ENCODE assay signal across 10 cellular contexts in the genomic region with DNA sequence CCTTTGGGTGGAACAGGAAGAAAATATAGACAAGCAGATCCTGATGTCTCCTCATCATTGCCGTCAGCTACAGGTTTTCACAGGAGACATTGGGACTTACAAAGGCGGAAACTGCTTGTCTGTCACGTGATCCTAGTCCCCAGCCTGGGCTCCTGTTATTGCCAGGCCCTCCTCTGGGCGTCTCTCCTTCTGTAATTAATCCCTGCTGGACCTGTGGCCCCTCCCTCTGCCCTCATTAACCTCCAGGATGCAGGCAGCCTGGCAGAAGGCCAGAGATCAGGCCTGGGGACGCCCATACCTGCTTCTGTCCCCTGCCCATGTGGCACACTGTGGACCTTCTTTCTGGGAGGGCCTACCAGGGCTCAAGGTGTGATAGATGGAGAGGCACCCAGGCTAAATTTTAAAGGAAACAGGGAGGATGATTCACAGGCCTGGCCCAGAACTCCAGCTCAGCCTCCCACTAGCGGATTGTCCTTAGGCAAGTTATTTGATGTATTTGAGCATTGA. TPM values are rescaled to one million over a fixed set of nuclear protein-coding genes. Genes with fewer than 3 reads are reported as not detected.
DNase-seq lines count a peak whose midpoint lies in the region; ATAC-seq, FAIRE-seq and TF ChIP-seq lines count a peak whose summit lies in the region.
"Had no signal": no experiment of that assay in that cellular context is flagged by ENCODE, and none has a peak within 500 bp of the region (broad histone marks: within the 10 kb centered on the region; RNA-seq: fewer than 3 reads in every experiment).

No MANE protein-coding gene starts in this region.

- no peak overlapping the region for H3K23ac ChIP-seq in H1 (ENCODE audit: insufficient read length)

- H4K20me1 ChIP-seq in SK-N-SH (ENCODE audit: insufficient read depth), result peaks cover 4% of the 10 kb centered on the region; the same call in 1 of the 2 replicates
- no peaks in the 10 kb centered on the region for H4K20me1 ChIP-seq in H1 (replicated peaks in 1 of 2; ENCODE audit: control insufficient read depth in 1 of 2, insufficient read depth in 2 of 2, low read length in 2 of 2)

- H4K91ac ChIP-seq in H1 (replicated peaks; ENCODE audit: insufficient read length, low read length), result peak overlapping the region; percentile 75

- H3F3A ChIP-seq in SK-N-SH (replicated peaks; ENCODE audit: insufficient read depth), result peaks cover 29% of the 10 kb centered on the region

- peak; percentile 28 for FAIRE-seq in H1 (lab: Jason Lieb, UNC)
- FAIRE-seq: colon had no signal

- H3K4me3 ChIP-seq in SK-N-SH (ENCODE audit: low read depth in 2 of 2, low read length in 1 of 2) (no peak overlapping the region), H1 (ENCODE audit: extremely low read depth in 1 of 4, insufficient read depth in 2 of 4, low read depth in 3 of 4, low read length in 4 of 4) (no peak overlapping the region)

- TF ChIP-seq POLR2A in H1 (IDR thresholded peaks at IDR 0.05; ENCODE audit: control extremely low read depth in 1 of 2, low read depth in 2 of 2, low read length in 2 of 2), result no peak

- H3K56ac ChIP-seq in H1 (replicated peaks; ENCODE audit: insufficient read length, low read depth, low read length), result no peak overlapping the region

- H3K18ac ChIP-seq in H1 (ENCODE audit: extremely low read depth, low read length), result peak overlapping the region; percentile 81

- peak; percentile 79 for DNase-seq in SK-N-SH
- DNase-seq in NCI-H748 treated with DMSO at 0.1 percent for 48 hours (lab: John Stamatoyannopoulos, UW), result peak; percentile 74
- DNase-seq in H1 (ENCODE audit: low read depth in 1 of 2, low spot score in 2 of 2), result peak in 1 of 2 experiments; percentile 68
- DNase-seq in retina, result peak; percentile 39
- DNase-seq in DMS53 treated with DMSO at 0.1 percent for 48 hours (lab: John Stamatoyannopoulos, UW; ENCODE audit: unreplicated experiment), result no peak

- POLR2A ChIA-PET in SK-N-SH (lab: Yijun Ruan, JAX), result no interaction called here
- POLR2A ChIA-PET in H1 (lab: Charles Lee; ENCODE audit: partially characterized antibody), result interaction anchor here (1.1 kb wide), 1 partner anchor 89 kb away, joined by 5 read pairs; a partner anchor contains a TSS

- CTCF ChIA-PET in SK-N-SH (lab: Yijun Ruan, JAX), result interaction anchor here (1.1 to 8.4 kb wide), 3 partner anchors 11 to 30 kb away, joined by 3 to 45 read pairs (median 20); a partner anchor contains a TSS
- CTCF ChIA-PET in H1 (lab: Charles Lee; ENCODE audit: partially characterized antibody), result interaction anchor here (0.6 to 10.2 kb wide), 6 partner anchors 10 to 1008 kb away, joined by 3 to 165 read pairs (median 6); a partner anchor contains a TSS

- H3K9me2 ChIP-seq in SK-N-SH, result no peaks in the 10 kb centered on the region

- peaks cover 24% of the 10 kb centered on the region for H3K79me2 ChIP-seq in SK-N-SH (ENCODE audit: insufficient read depth)
- no peaks in the 10 kb centered on the region for H3K79me2 ChIP-seq in H1 (ENCODE audit: control insufficient read depth in 1 of 2, insufficient read depth in 2 of 2, low read length in 2 of 2)

- H3K4ac ChIP-seq in H1 (replicated peaks; ENCODE audit: insufficient read length, low read depth, low read length), result peak overlapping the region; percentile 87

- 61% methylated on average over 6 of the region's 6 CpGs for WGBS in SK-N-SH (ENCODE audit: low lambda C conversion rate)
- WGBS in H1 (ENCODE audit: extremely low coverage in 1 of 2, insufficient coverage in 1 of 2, insufficient read length in 1 of 2, insufficient replicate concordance in 2 of 2, low coverage in 1 of 2, low lambda C conversion rate in 2 of 2, missing lambda C conversion rate in 1 of 2), 2 experiments, result 39% methylated on average over 6 of the region's 6 CpGs; no CpG with 5 or more reads in 1 of the 2 experiments

- no peak for ATAC-seq in SK-N-SH treated with all-trans-retinoic acid at 6 μM for 48 hours
- ATAC-seq in GM19035 (IDR thresholded peaks at IDR 0.05; ENCODE audit: unreplicated experiment), result no peak
- ATAC-seq in GM18511 (IDR thresholded peaks at IDR 0.05; ENCODE audit: unreplicated experiment), result no peak

- no peak overlapping the region for H2BK120ac ChIP-seq in H1 (replicated peaks; ENCODE audit: low read depth, low read length)

- no peaks in the 10 kb centered on the region for H3K9me3 ChIP-seq in SK-N-SH
- H3K9me3 ChIP-seq in H1 (ENCODE audit: insufficient read depth in 2 of 2, low read depth in 1 of 2, low read length in 1 of 2), result no peaks in the 10 kb centered on the region

- H2BK15ac ChIP-seq in H1 (ENCODE audit: low read length), result peak overlapping the region; percentile 25; the same call in 1 of the 2 replicates

- H3K27me3 ChIP-seq in SK-N-SH (ENCODE audit: insufficient read depth) (no peaks in the 10 kb centered on the region), H1 (replicated peaks in 1 of 4; ENCODE audit: control insufficient read depth in 3 of 4, extremely low read depth in 1 of 4, insufficient read depth in 3 of 4, low read length in 3 of 4) (peaks cover 0 to 19% (median 6%) of the 10 kb centered on the region in 4 experiments; a peak in 5 of 7 replicates)

- H3K9ac ChIP-seq in SK-N-SH, result no peak overlapping the region
- H3K9ac ChIP-seq in H1 (replicated peaks in 1 of 4; ENCODE audit: extremely low read depth in 1 of 4, low read depth in 3 of 4, low read length in 3 of 4), result no peak overlapping the region

- H3K27ac ChIP-seq in SK-N-SH (ENCODE audit: low read depth in 2 of 2, low read length in 1 of 2) (peak overlapping the region; percentile 31 to 44; a peak in 3 of 4 replicates), H1 (ENCODE audit: low read depth, low read length) (no peak overlapping the region)

- H3K36me3 ChIP-seq in SK-N-SH (replicated peaks in 1 of 2; ENCODE audit: control insufficient read depth in 1 of 2, insufficient read depth in 2 of 2, low read length in 1 of 2), result peaks cover 4 to 11% of the 10 kb centered on the region in 2 experiments
- no peaks in the 10 kb centered on the region for H3K36me3 ChIP-seq in H1 (ENCODE audit: control insufficient read depth in 2 of 4, insufficient read depth in 4 of 4, low read length in 3 of 4)

- peak overlapping the region; percentile 5 for H4K5ac ChIP-seq in H1 (ENCODE audit: insufficient read length, low read depth, low read length)

- H2BK5ac ChIP-seq in H1 (ENCODE audit: low read depth, low read length), result no peak overlapping the region

- H2AFZ ChIP-seq in SK-N-SH (ENCODE audit: low read depth), result peak overlapping the region; percentile 20; the same call in 1 of the 2 replicates
- H2AFZ ChIP-seq in H1 (ENCODE audit: low read length), result peak overlapping the region; percentile 90; the same call in 1 of the 2 replicates

- no peak overlapping the region for H3K14ac ChIP-seq in H1 (ENCODE audit: insufficient read length)

- H3K4me1 ChIP-seq in SK-N-SH (ENCODE audit: control insufficient read depth in 1 of 2, insufficient read depth in 2 of 2, low read depth in 1 of 2, low read length in 1 of 2) (peaks cover 5 to 42% of the 10 kb centered on the region in 2 experiments; a peak in 3 of 4 replicates), H1 (replicated peaks in 1 of 4; ENCODE audit: control insufficient read depth in 3 of 4, insufficient read depth in 4 of 4, low read length in 3 of 4) (peaks cover 11 to 31% (median 20%) of the 10 kb centered on the region in 4 experiments)

- H2BK20ac ChIP-seq in H1 (ENCODE audit: low read length), result 0 out of 2 replicates have a peak overlapping the region, but pooled peaks have one; percentile 69

- H3K4me2 ChIP-seq in SK-N-SH (no peak overlapping the region), H1 (ENCODE audit: insufficient read depth in 1 of 2, low read depth in 2 of 2, low read length in 2 of 2) (no peak overlapping the region; a peak in 1 of 4 replicates)

- H3K79me1 ChIP-seq in H1 (ENCODE audit: low read depth, low read length), result no peaks in the 10 kb centered on the region

- H3K23me2 ChIP-seq in H1 (ENCODE audit: low read depth, low read length), result no peaks in the 10 kb centered on the region; the same call in 1 of the 2 replicates

- no peak overlapping the region; the same call in 1 of the 2 replicates for H2BK12ac ChIP-seq in H1 (ENCODE audit: low read depth, low read length)

- H2AK5ac ChIP-seq in H1 (ENCODE audit: low read depth, low read length), result no peak overlapping the region; the same call in 1 of the 2 replicates

- TF ChIP-seq CTCF in SK-N-SH (IDR thresholded peaks at IDR 0.05), result no peak
- TF ChIP-seq CTCF in H1 (IDR thresholded peaks at IDR 0.05; ENCODE audit: control extremely low read depth in 1 of 3, insufficient read depth in 1 of 3, low read depth in 1 of 3, low read length in 3 of 3), result peak in 2 of 3 experiments; percentile 20 to 33; a peak in 2 of 4 replicates

- no peak overlapping the region for H4K8ac ChIP-seq in H1 (ENCODE audit: extremely low read depth, insufficient read depth, low read length)

- TF ChIP-seq EP300 in SK-N-SH (IDR thresholded peaks at IDR 0.05; ENCODE audit: borderline replicate concordance in 1 of 2, low read depth in 1 of 2, low read length in 1 of 2) (no peak), H1 (IDR thresholded peaks at IDR 0.05; ENCODE audit: borderline replicate concordance in 1 of 2, low read depth in 2 of 2, low read length in 2 of 2) (no peak)

- TF ChIP-seq RAD21 in SK-N-SH (IDR thresholded peaks at IDR 0.05; ENCODE audit: low read length), result no peak
- no peak for TF ChIP-seq RAD21 in H1 (IDR thresholded peaks at IDR 0.05 in 1 of 2, conservative IDR thresholded peaks at IDR 0.05 in 1 of 2; ENCODE audit: low read depth in 2 of 2, low read length in 2 of 2)

RNA-seq across cellular contexts. Expression of a gene that starts 2.4 kb away (rescaled TPM):
- polyA plus RNA-seq in SK-N-SH (2012; rRNA removed) (0.15 TPM in 1 of 2 replicates, not detected in the other), H1 (2011; rRNA removed) (not detected in 2 replicates)
- polyA plus RNA-seq in SK-N-SH (2012; cell fraction: cytosol; rRNA removed), result 0.12 TPM in 1 of 2 replicates, not detected in the other
- polyA plus RNA-seq in SK-N-SH (2012; cell fraction: nucleus; rRNA removed), result not detected in 2 replicates
- not detected in 2 replicates for total RNA-seq in H1 (2021; fragmentation: NEBNext Ultra II Directional; extraction: Animal tissue kit (Norgen Biotek cat#: 25700))
- polyA plus RNA-seq in H1 (2011; cell fraction: cytosol; rRNA removed), result not detected
- not detected for polyA plus RNA-seq in H1 (2011; cell fraction: nucleus; rRNA removed)
- polyA plus RNA-seq in H1 (2012, experiment 1 of 2), result not detected in 4 replicates
- not detected for polyA plus RNA-seq in H1 (2012, experiment 2 of 2)
- 0.08 TPM for polyA plus RNA-seq in H1 (2013, experiment 1 of 2)
- polyA plus RNA-seq in H1 (2013, experiment 2 of 2), result not detected
- polyA minus RNA-seq in H1 (2011; rRNA and poly(A)+ RNA removed), result 0.69 TPM in 1 of 2 replicates, not detected in the other
- not detected for polyA minus RNA-seq in H1 (2011; cell fraction: cytosol; rRNA and poly(A)+ RNA removed)
- polyA minus RNA-seq in H1 (2011; cell fraction: nucleus; rRNA and poly(A)+ RNA removed), result not detected
- polyA plus RNA-seq: neural cell had no signal

RNA-seq across cellular contexts. Expression of a gene that starts 2.6 kb away (rescaled TPM):
- polyA plus RNA-seq in SK-N-SH (2012; rRNA removed), result 844 and 895 TPM in 2 replicates
- polyA plus RNA-seq in SK-N-SH (2012; cell fraction: cytosol; rRNA removed), result 725 and 778 TPM in 2 replicates
- 349 and 492 TPM in 2 replicates for polyA plus RNA-seq in SK-N-SH (2012; cell fraction: nucleus; rRNA removed)
- 11.1 and 11.5 TPM in 2 replicates for total RNA-seq in H1 (2021; fragmentation: NEBNext Ultra II Directional; extraction: Animal tissue kit (Norgen Biotek cat#: 25700))
- 45.8 and 63.0 TPM in 2 replicates for polyA plus RNA-seq in H1 (2011; rRNA removed)
- 41.4 TPM for polyA plus RNA-seq in H1 (2011; cell fraction: cytosol; rRNA removed)
- 29.9 TPM for polyA plus RNA-seq in H1 (2011; cell fraction: nucleus; rRNA removed)
- 38.9 to 50.1 TPM (median 45.3 TPM) in 4 replicates for polyA plus RNA-seq in H1 (2012, experiment 1 of 2)
- polyA plus RNA-seq in H1 (2012, experiment 2 of 2), result 57.1 TPM
- 12.2 TPM for polyA plus RNA-seq in H1 (2013, experiment 1 of 2)
- polyA plus RNA-seq in H1 (2013, experiment 2 of 2), result 12.1 TPM
- 7.9 and 10.3 TPM in 2 replicates for polyA minus RNA-seq in H1 (2011; rRNA and poly(A)+ RNA removed)
- 29.6 TPM for polyA minus RNA-seq in H1 (2011; cell fraction: cytosol; rRNA and poly(A)+ RNA removed)
- 15.6 TPM for polyA minus RNA-seq in H1 (2011; cell fraction: nucleus; rRNA and poly(A)+ RNA removed)
- polyA plus RNA-seq: neural cell had no signal

RNA-seq across cellular contexts. Expression of a gene that starts 7.2 kb away (rescaled TPM):
- polyA plus RNA-seq in SK-N-SH (2012; rRNA removed) (24.6 and 25.4 TPM in 2 replicates), H1 (2011; rRNA removed) (43.3 and 85.4 TPM in 2 replicates)
- 19.7 and 25.3 TPM in 2 replicates for polyA plus RNA-seq in SK-N-SH (2012; cell fraction: cytosol; rRNA removed)
- 8.0 and 9.0 TPM in 2 replicates for polyA plus RNA-seq in SK-N-SH (2012; cell fraction: nucleus; rRNA removed)
- 36.3 and 39.6 TPM in 2 replicates for total RNA-seq in H1 (2021; fragmentation: NEBNext Ultra II Directional; extraction: Animal tissue kit (Norgen Biotek cat#: 25700))
- polyA plus RNA-seq in H1 (2011; cell fraction: cytosol; rRNA removed), result 48.1 TPM
- polyA plus RNA-seq in H1 (2011; cell fraction: nucleus; rRNA removed), result 16.4 TPM
- 45.5 to 53.5 TPM (median 49.9 TPM) in 4 replicates for polyA plus RNA-seq in H1 (2012, experiment 1 of 2)
- polyA plus RNA-seq in H1 (2012, experiment 2 of 2), result 137 TPM
- 70.2 TPM for polyA plus RNA-seq in H1 (2013, experiment 1 of 2)
- polyA plus RNA-seq in H1 (2013, experiment 2 of 2), result 68.2 TPM
- polyA minus RNA-seq in H1 (2011; rRNA and poly(A)+ RNA removed), result 13.4 and 13.9 TPM in 2 replicates
- polyA minus RNA-seq in H1 (2011; cell fraction: cytosol; rRNA and poly(A)+ RNA removed), result 9.5 TPM
- polyA minus RNA-seq in H1 (2011; cell fraction: nucleus; rRNA and poly(A)+ RNA removed), result 11.6 TPM
- polyA plus RNA-seq: neural cell had no signal

RNA-seq across cellular contexts. Expression of a gene that starts 10.7 kb away (rescaled TPM):
- polyA plus RNA-seq in SK-N-SH (2012; rRNA removed) (11.8 and 13.1 TPM in 2 replicates), H1 (2011; rRNA removed) (0.26 and 0.77 TPM in 2 replicates)
- polyA plus RNA-seq in SK-N-SH (2012; cell fraction: cytosol; rRNA removed), result 7.1 and 10.2 TPM in 2 replicates
- polyA plus RNA-seq in SK-N-SH (2012; cell fraction: nucleus; rRNA removed), result 5.7 and 6.0 TPM in 2 replicates
- total RNA-seq in H1 (2021; fragmentation: NEBNext Ultra II Directional; extraction: Animal tissue kit (Norgen Biotek cat#: 25700)), result 0.47 TPM in 1 of 2 replicates, not detected in the other
- 1.1 TPM for polyA plus RNA-seq in H1 (2011; cell fraction: cytosol; rRNA removed)
- 0.43 TPM for polyA plus RNA-seq in H1 (2011; cell fraction: nucleus; rRNA removed)
- not detected in 4 replicates for polyA plus RNA-seq in H1 (2012, experiment 1 of 2)
- polyA plus RNA-seq in H1 (2012, experiment 2 of 2), result not detected
- 0.14 TPM for polyA plus RNA-seq in H1 (2013, experiment 1 of 2)
- polyA plus RNA-seq in H1 (2013, experiment 2 of 2), result 0.24 TPM
- polyA minus RNA-seq in H1 (2011; rRNA and poly(A)+ RNA removed), result not detected in 2 replicates
- not detected for polyA minus RNA-seq in H1 (2011; cell fraction: cytosol; rRNA and poly(A)+ RNA removed)
- not detected for polyA minus RNA-seq in H1 (2011; cell fraction: nucleus; rRNA and poly(A)+ RNA removed)
- polyA plus RNA-seq: neural cell had no signal

RNA-seq across cellular contexts. Expression of a gene that starts 27.3 kb away (rescaled TPM):
- polyA plus RNA-seq in SK-N-SH (2012; rRNA removed), result 27.3 and 31.4 TPM in 2 replicates
- polyA plus RNA-seq in SK-N-SH (2012; cell fraction: cytosol; rRNA removed), result 27.2 and 29.0 TPM in 2 replicates
- polyA plus RNA-seq in SK-N-SH (2012; cell fraction: nucleus; rRNA removed), result 13.3 and 23.8 TPM in 2 replicates
- total RNA-seq in H1 (2021; fragmentation: NEBNext Ultra II Directional; extraction: Animal tissue kit (Norgen Biotek cat#: 25700)), result 2.0 TPM in 1 of 2 replicates, not detected in the other
- polyA plus RNA-seq in H1 (2011; rRNA removed), result 0.71 and 0.86 TPM in 2 replicates
- 1.1 TPM for polyA plus RNA-seq in H1 (2011; cell fraction: cytosol; rRNA removed)
- polyA plus RNA-seq in H1 (2011; cell fraction: nucleus; rRNA removed), result 0.78 TPM
- 0.69 to 2.1 TPM (median 1.2 TPM) in 4 replicates for polyA plus RNA-seq in H1 (2012, experiment 1 of 2)
- 0.20 TPM for polyA plus RNA-seq in H1 (2012, experiment 2 of 2)
- polyA plus RNA-seq in H1 (2013, experiment 1 of 2), result 2.0 TPM
- polyA plus RNA-seq in H1 (2013, experiment 2 of 2), result 2.6 TPM
- 0.60 TPM in 1 of 2 replicates, not detected in the other for polyA minus RNA-seq in H1 (2011; rRNA and poly(A)+ RNA removed)
- polyA minus RNA-seq in H1 (2011; cell fraction: cytosol; rRNA and poly(A)+ RNA removed), result not detected
- not detected for polyA minus RNA-seq in H1 (2011; cell fraction: nucleus; rRNA and poly(A)+ RNA removed)
- polyA plus RNA-seq: neural cell had no signal

Comparison
In these comparisons a context has a peak if more than half of its experiments do, and no peak if none do; other contexts are left out.
1. RNA of a gene that starts 2.6 kb away (polyA plus RNA-seq): 349 to 895 TPM in SK-N-SH; 12.1 to 63.0 TPM in H1; every median in the first group is over 4 times any median in the second.